Comparison of ENCODE assay signal across 24 cellular contexts in the genomic region with DNA sequence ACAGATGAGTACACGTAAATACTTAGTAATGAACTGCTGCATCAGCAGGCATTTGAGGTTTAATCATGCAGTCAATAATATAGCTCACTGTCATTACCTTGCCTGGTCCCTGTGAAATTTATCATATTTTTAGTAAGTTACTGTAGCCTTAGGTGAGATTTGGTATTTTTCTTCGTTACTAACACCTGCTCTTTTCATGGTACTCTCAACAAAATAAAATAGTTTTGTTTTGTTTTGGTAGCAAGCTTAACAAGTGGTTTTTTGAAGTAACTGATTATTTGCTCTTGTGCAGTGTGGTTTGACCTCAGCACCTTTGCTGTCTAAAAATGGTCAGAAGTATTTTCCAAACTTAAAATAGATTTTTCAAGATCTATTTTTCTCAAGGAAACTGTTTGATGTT. TPM values are rescaled to one million over a fixed set of nuclear protein-coding genes. Genes with fewer than 3 reads are reported as not detected.
DNase-seq lines count a peak whose midpoint lies in the region; ATAC-seq, FAIRE-seq and TF ChIP-seq lines count a peak whose summit lies in the region.
"Had no signal": no experiment of that assay in that cellular context is flagged by ENCODE, and none has a peak within 500 bp of the region (broad histone marks: within the 10 kb centered on the region; RNA-seq: fewer than 3 reads in every experiment).

No MANE protein-coding gene starts in this region.

- no peaks in the 10 kb centered on the region for H3K36me3 ChIP-seq in HEK293 (ENCODE audit: control insufficient read depth in 2 of 2, insufficient read depth in 1 of 2, low read length in 2 of 2)
- H3K36me3 ChIP-seq: vagina had no signal

- ATAC-seq in HG03460 (IDR thresholded peaks at IDR 0.05; ENCODE audit: unreplicated experiment), result peak; percentile 85
- ATAC-seq in left lobe of liver, result peak; percentile 53
- ATAC-seq: activated T-cell treated with anti-CD3 and anti-CD28 coated beads, Interleukin-2, amount 50 U/mL, for 72 hours; natural killer cell had no signal

- TF ChIP-seq CTCF in HEK293 (tag by site-specific recombination; IDR thresholded peaks at IDR 0.05), result no peak

- no peak overlapping the region for H3K27ac ChIP-seq in HEK293 (ENCODE audit: extremely low read depth, low read depth, low read length)
- H3K27ac ChIP-seq: parathyroid adenoma, vagina had no signal

- H3K9me3 ChIP-seq in HEK293 (ENCODE audit: control insufficient read depth, insufficient read depth, low read depth, low read length), result no peaks in the 10 kb centered on the region
- H3K9me3 ChIP-seq: vagina had no signal

- peak; percentile 67 for FAIRE-seq in GM18507 (lab: Jason Lieb, UNC)

- H3K4me1 ChIP-seq in HEK293 (ENCODE audit: control insufficient read depth, insufficient read depth, low read length), result peaks cover 24% of the 10 kb centered on the region

- DNase-seq in GM18507 (ENCODE audit: extremely low spot score, insufficient read length, low read depth) (no peak), left lobe of liver (ENCODE audit: low spot score) (no peak), AG20443 (ENCODE audit: low spot score) (no peak), NCI-H1105 treated with DMSO at 0.1 percent for 48 hours (lab: John Stamatoyannopoulos, UW) (no peak), NCI-H526 (lab: John Stamatoyannopoulos, UW) (no peak)
- DNase-seq in stimulated activated CD4-positive, alpha-beta T cell treated with anti-CD3 and anti-CD28 coated beads, Interleukin-1b, Interleukin-23, amount 100 ng/mL, for 48 hours, result no peak
- DNase-seq: activated B cell treated with CpG ODN at 0.5 μM for 24 hours; activated naive CD8-positive, alpha-beta T cell treated with anti-CD3 and anti-CD28 coated beads for 36 hours; activated T-cell treated with anti-CD3 and anti-CD28 coated beads, Interleukin-2, amount 50 U/mL, for 72 hours; Calu3; cortex of kidney; foreskin fibroblast; H9; hypothalamus; KBM-7; mesendoderm; natural killer cell; NCI-H1092; NCI-H2081 treated with DMSO at 0.1 percent for 48 hours; SIG-M5 had no signal

- POLR2A ChIA-PET in HEK293 (lab: Yijun Ruan, JAX), result no interaction called here

- H3K4me3 ChIP-seq in HEK293 (ENCODE audit: low read depth, low read length), result no peak overlapping the region
- H3K4me3 ChIP-seq: vagina had no signal

- CTCF ChIA-PET in HEK293 (lab: Yijun Ruan, JAX), result interaction anchor here (0.7 to 1.7 kb wide), 3 partner anchors 43 to 131 kb away, joined by 3 to 7 read pairs (median 3); no protein-coding TSS in a partner anchor

TF ChIP-seq in HEK293, 187 proteins besides CTCF, POLR2A, EP300 and RAD21:
- no peak for TF ChIP-seq ZNF510 (tag by site-specific recombination; IDR thresholded peaks at IDR 0.05; ENCODE audit: insufficient replicate concordance)
- TF ChIP-seq, protein P1, sequence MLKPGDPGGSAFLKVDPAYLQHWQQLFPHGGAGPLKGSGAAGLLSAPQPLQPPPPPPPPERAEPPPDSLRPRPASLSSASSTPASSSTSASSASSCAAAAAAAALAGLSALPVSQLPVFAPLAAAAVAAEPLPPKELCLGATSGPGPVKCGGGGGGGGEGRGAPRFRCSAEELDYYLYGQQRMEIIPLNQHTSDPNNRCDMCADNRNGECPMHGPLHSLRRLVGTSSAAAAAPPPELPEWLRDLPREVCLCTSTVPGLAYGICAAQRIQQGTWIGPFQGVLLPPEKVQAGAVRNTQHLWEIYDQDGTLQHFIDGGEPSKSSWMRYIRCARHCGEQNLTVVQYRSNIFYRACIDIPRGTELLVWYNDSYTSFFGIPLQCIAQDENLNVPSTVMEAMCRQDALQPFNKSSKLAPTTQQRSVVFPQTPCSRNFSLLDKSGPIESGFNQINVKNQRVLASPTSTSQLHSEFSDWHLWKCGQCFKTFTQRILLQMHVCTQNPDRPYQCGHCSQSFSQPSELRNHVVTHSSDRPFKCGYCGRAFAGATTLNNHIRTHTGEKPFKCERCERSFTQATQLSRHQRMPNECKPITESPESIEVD (tag by site-specific recombination; IDR thresholded peaks at IDR 0.05), result peak; percentile 51
TF ChIP-seq in HEK293: peak in this region for 1.

RNA-seq across cellular contexts. Expression of gene RPA3, which starts 20.8 kb away (rescaled TPM):
- 18.2 TPM for total RNA-seq in left lobe of liver
